Comparison of ENCODE assay signal across 2 cellular contexts in the genomic region with DNA sequence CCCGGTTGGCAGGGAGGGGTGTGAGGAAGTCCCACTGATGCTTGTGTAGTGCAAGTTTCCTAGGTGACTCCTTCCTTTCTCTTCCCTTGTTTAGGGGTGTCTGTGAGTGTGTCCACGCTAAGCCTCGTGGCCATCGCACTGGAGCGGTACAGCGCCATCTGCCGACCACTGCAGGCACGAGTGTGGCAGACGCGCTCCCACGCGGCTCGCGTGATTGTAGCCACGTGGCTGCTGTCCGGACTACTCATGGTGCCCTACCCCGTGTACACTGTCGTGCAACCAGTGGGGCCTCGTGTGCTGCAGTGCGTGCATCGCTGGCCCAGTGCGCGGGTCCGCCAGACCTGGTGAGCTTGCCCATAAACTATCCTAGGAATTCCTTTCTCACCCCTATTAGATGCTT.
A peak's percentile ranks its signal among the peaks of the same experiment; 100 is the strongest.
TF ChIP-seq lines count a peak whose summit lies in the region.

No MANE protein-coding gene starts in this region.

TF ChIP-seq in A549, 52 proteins besides CTCF, POLR2A, EP300 and RAD21 (continued from another document):
- TF ChIP-seq, protein P1, sequence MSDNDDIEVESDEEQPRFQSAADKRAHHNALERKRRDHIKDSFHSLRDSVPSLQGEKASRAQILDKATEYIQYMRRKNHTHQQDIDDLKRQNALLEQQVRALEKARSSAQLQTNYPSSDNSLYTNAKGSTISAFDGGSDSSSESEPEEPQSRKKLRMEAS (IDR thresholded peaks at IDR 0.05): 0 out of 2 replicates have a peak, but pooled peaks have one; percentile 19

TF ChIP-seq in WTC11, 78 proteins besides CTCF, POLR2A, EP300 and RAD21:
- TF ChIP-seq ARID4B (CRISPR knock-in tag; IDR thresholded peaks at IDR 0.05; ENCODE audit: borderline replicate concordance) (no peak), PRDM15 (CRISPR knock-in tag; IDR thresholded peaks at IDR 0.05) (0 out of 2 replicates have a peak, but pooled peaks have one; percentile 32), ZNF121 (CRISPR knock-in tag; IDR thresholded peaks at IDR 0.05) (peak; percentile 48; the same call in 1 of the 2 replicates)
- TF ChIP-seq, protein P1 (CRISPR knock-in tag; IDR thresholded peaks at IDR 0.05): peak; percentile 19; the same call in 1 of the 2 replicates
